In genomic region chr4:184756399-184756798, GRCh38 we compare ENCODE assay signal across 19 cellular contexts. TPM values are rescaled to one million over a fixed set of nuclear protein-coding genes. Genes with fewer than 3 reads are reported as not detected.
DNase-seq lines count a peak whose midpoint lies in the region; ATAC-seq and TF ChIP-seq lines count a peak whose summit lies in the region.
"Had no signal": no experiment of that assay in that cellular context is flagged by ENCODE, and none has a peak within 500 bp of the region (broad histone marks: within the 10 kb centered on the region; RNA-seq: fewer than 3 reads in every experiment).

No MANE protein-coding gene starts in this region.

- no peak for TF ChIP-seq POLR2A in testis (IDR thresholded peaks at IDR 0.05)

- H3K27me3 ChIP-seq in testis, result no peaks in the 10 kb centered on the region

- no peak overlapping the region for H3K27ac ChIP-seq in testis
- H3K27ac ChIP-seq: C4-2B had no signal

- peaks cover 0 to 3% of the 10 kb centered on the region in 2 donors for H3K27me3 Mint-ChIP-seq in natural killer cell treated with Interleukin-12 subunit alpha and Interleukin-12 subunit beta and Interleukin-15 and Interleukin-18, amount 100 ng/mL, for 72 hours
- H3K27me3 Mint-ChIP-seq: activated CD4-positive, alpha-beta memory T cell treated with anti-CD3 and anti-CD28 coated beads, Interleukin-2, amount 10 ng/mL, durations not matched to agents 7 days and 5 days; IgD-negative memory B cell; stimulated activated memory B cell treated with anti-CD40 and anti-IgM and Interleukin-4, amounts not matched to agents 10 μg/mL and 1 μg/mL and 100 μg/mL, for 72 hours had no signal

- H3K9me3 Mint-ChIP-seq in natural killer cell treated with Interleukin-12 subunit alpha and Interleukin-12 subunit beta and Interleukin-15 and Interleukin-18, amount 100 ng/mL, for 72 hours, result no peaks in the 10 kb centered on the region
- H3K9me3 Mint-ChIP-seq: activated CD4-positive, alpha-beta memory T cell treated with anti-CD3 and anti-CD28 coated beads, Interleukin-2, amount 10 ng/mL, durations not matched to agents 7 days and 5 days; stimulated activated memory B cell treated with anti-CD40 and anti-IgM and Interleukin-4, amounts not matched to agents 10 μg/mL and 1 μg/mL and 100 μg/mL, for 72 hours had no signal

- peaks cover 13% of the 10 kb centered on the region for H3K4me1 ChIP-seq in testis

- TF ChIP-seq CTCF in choroid plexus epithelial cell (conservative IDR thresholded peaks at IDR 0.05; ENCODE audit: low read depth, low read length), result peak; percentile 31
- TF ChIP-seq CTCF in testis (IDR thresholded peaks at IDR 0.05), result no peak

- peak; percentile 70 for DNase-seq in MV-4-11 (lab: John Stamatoyannopoulos, UW)
- DNase-seq in choroid plexus epithelial cell (ENCODE audit: low read depth), result peak; percentile 91
- peak; percentile 76 for DNase-seq in iris pigment epithelial cell (ENCODE audit: low read depth)
- peak; percentile 41 for DNase-seq in testis
- DNase-seq in stimulated activated CD4-positive, alpha-beta T cell treated with anti-CD3 and anti-CD28 coated beads, Interleukin-2, amount 100 ng/mL, for 48 hours, result no peak
- no peak for DNase-seq in natural killer cell treated with Interleukin-12 subunit alpha and Interleukin-12 subunit beta and Interleukin-15 and Interleukin-18, amount 100 ng/mL, for 72 hours (ENCODE audit: low spot score)
- DNase-seq: activated CD4-positive, alpha-beta memory T cell treated with anti-CD3 and anti-CD28 coated beads, Interleukin-2, amount 10 ng/mL, durations not matched to agents 7 days and 5 days; activated effector memory CD4-positive, alpha-beta T cell treated with Interleukin-2 at 50 U/mL for 16 hours; caudate nucleus; midbrain; NCI-H1694; NCI-H82; SHP77; stimulated activated CD4-positive, alpha-beta T cell treated with anti-CD3 and anti-CD28 coated beads, Interleukin-4, amount 100 ng/mL, for 4 hours; T1000 had no signal

- peaks cover 32% of the 10 kb centered on the region for H3K36me3 Mint-ChIP-seq in natural killer cell treated with Interleukin-12 subunit alpha and Interleukin-12 subunit beta and Interleukin-15 and Interleukin-18, amount 100 ng/mL, for 72 hours

- no peaks in the 10 kb centered on the region for H3K36me3 ChIP-seq in testis (ENCODE audit: low read depth, missing control alignments)

- H3K27ac Mint-ChIP-seq in natural killer cell treated with Interleukin-12 subunit alpha and Interleukin-12 subunit beta and Interleukin-15 and Interleukin-18, amount 100 ng/mL, for 72 hours, result no peak overlapping the region
- H3K27ac Mint-ChIP-seq: activated CD4-positive, alpha-beta memory T cell treated with anti-CD3 and anti-CD28 coated beads, Interleukin-2, amount 10 ng/mL, durations not matched to agents 7 days and 5 days; stimulated activated memory B cell treated with anti-CD40 and anti-IgM and Interleukin-4, amounts not matched to agents 10 μg/mL and 1 μg/mL and 100 μg/mL, for 72 hours had no signal

- peaks cover 0 to 7% of the 10 kb centered on the region in 2 donors for H3K4me1 Mint-ChIP-seq in natural killer cell treated with Interleukin-12 subunit alpha and Interleukin-12 subunit beta and Interleukin-15 and Interleukin-18, amount 100 ng/mL, for 72 hours (ENCODE audit: low read depth in 2 of 2)
- H3K4me1 Mint-ChIP-seq: stimulated activated memory B cell treated with anti-CD40 and anti-IgM and Interleukin-4, amounts not matched to agents 10 μg/mL and 1 μg/mL and 100 μg/mL, for 72 hours had no signal

- H3K4me3 ChIP-seq in choroid plexus epithelial cell (ENCODE audit: low read depth, low read length), result no peak overlapping the region
- no peak overlapping the region for H3K4me3 ChIP-seq in testis

- WGBS in testis, 2 donors, result 52 to 55% methylated on average over 6 of the region's 6 CpGs

- no peak overlapping the region for H3K4me3 Mint-ChIP-seq in natural killer cell treated with Interleukin-12 subunit alpha and Interleukin-12 subunit beta and Interleukin-15 and Interleukin-18, amount 100 ng/mL, for 72 hours
- H3K4me3 Mint-ChIP-seq: activated CD4-positive, alpha-beta memory T cell treated with anti-CD3 and anti-CD28 coated beads, Interleukin-2, amount 10 ng/mL, durations not matched to agents 7 days and 5 days; IgD-negative memory B cell; stimulated activated memory B cell treated with anti-CD40 and anti-IgM and Interleukin-4, amounts not matched to agents 10 μg/mL and 1 μg/mL and 100 μg/mL, for 72 hours had no signal

- no peak for ATAC-seq in GM18498 (IDR thresholded peaks at IDR 0.05; ENCODE audit: unreplicated experiment)
- ATAC-seq in natural killer cell treated with Interleukin-12 subunit alpha and Interleukin-12 subunit beta and Interleukin-15 and Interleukin-18, amount 100 ng/mL, for 72 hours, result no peak
- ATAC-seq: stimulated activated memory B cell treated with anti-CD40 and anti-IgM and Interleukin-4, amounts not matched to agents 10 μg/mL and 1 μg/mL and 100 μg/mL, for 72 hours had no signal

- H3K9me3 ChIP-seq in testis, result no peaks in the 10 kb centered on the region

- intact Hi-C loops in testis (cut with DNase I; ENCODE audit: low total_unique reads), result no loop called here

RNA-seq across cellular contexts. Expression of gene CENPU, which starts 22.5 kb away (rescaled TPM):
- total RNA-seq in testis, result 100 to 1,000 TPM in 1 of 2 donors, 10 to 100 TPM in 1; 57.2 to 117 TPM
- 132 TPM for polyA plus RNA-seq in testis (ENCODE audit: insufficient read depth, low read depth, low replicate concordance)
- total RNA-seq in natural killer cell treated with Interleukin-12 subunit alpha and Interleukin-12 subunit beta and Interleukin-15 and Interleukin-18, amount 100 ng/mL, for 72 hours, result 10 to 100 TPM; 44.8 to 60.2 TPM

Comparison
In these comparisons a context has a peak if more than half of its experiments do, and no peak if none do; other contexts are left out.
1. DNase-seq: peak in MV-4-11 (single experiment), choroid plexus epithelial cell (single experiment), iris pigment epithelial cell (single experiment) and testis (single experiment); none in stimulated activated CD4-positive, alpha-beta T cell treated with anti-CD3 and anti-CD28 coated beads, Interleukin-2, amount 100 ng/mL, for 48 hours (0 of 2) and natural killer cell treated with Interleukin-12 subunit alpha and Interleukin-12 subunit beta and Interleukin-15 and Interleukin-18, amount 100 ng/mL, for 72 hours (single experiment).